In the genomic region with DNA sequence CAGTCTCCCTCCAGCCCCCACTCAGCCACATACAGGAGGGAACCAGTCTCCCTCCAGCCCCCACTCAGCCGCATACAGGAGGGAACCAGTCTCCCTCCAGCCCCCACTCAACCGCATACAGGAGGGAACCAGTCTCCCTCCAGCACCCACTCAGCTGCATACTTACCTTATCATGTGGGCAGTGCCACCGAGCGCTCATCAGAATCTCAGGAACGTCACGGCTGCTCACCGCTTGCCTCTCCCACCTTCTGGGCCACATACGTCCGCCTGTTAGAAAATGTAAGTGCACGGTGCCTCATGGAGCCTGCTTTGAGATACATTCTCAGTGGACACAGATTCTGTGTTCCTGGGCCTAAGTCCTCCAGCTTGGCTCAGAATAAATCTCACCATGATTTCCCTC, we compare ENCODE assay signal across 7 cellular contexts.
A peak's percentile ranks its signal among the peaks of the same experiment; 100 is the strongest.
DNase-seq lines count a peak whose midpoint lies in the region; ATAC-seq, FAIRE-seq and TF ChIP-seq lines count a peak whose summit lies in the region.
"Not testable (repeated sequence)": the region's sequence is repeated elsewhere in the genome, so short reads cannot be mapped to it uniquely, and the experiment has no call there.

No MANE protein-coding gene starts in this region.

- H3K4me1 Mint-ChIP-seq in nephron progenitor cell: peaks cover 28% of the 10 kb centered on the region

- H3K4me1 ChIP-seq in BLaER1 treated with 17β-estradiol and CSF1 and Interleukin-3, amounts not matched to agents 10 nM and 100 nM: peaks cover 18 to 85% (median 54%) of the 10 kb centered on the region in 10 experiments
- peaks cover 19% of the 10 kb centered on the region for H3K4me1 ChIP-seq in Panc1 (ENCODE audit: control insufficient read depth, insufficient read depth, low read length)
- not testable (repeated sequence) for H3K4me1 ChIP-seq in kidney (ENCODE audit: control insufficient read depth in 1 of 2, insufficient read depth in 1 of 2, low read depth in 1 of 2, low read length in 2 of 2); lower lobe of right lung; uterus

- CTCF ChIA-PET in Panc1 (lab: Charles Lee): not testable (repeated sequence)

- H4K20me1 ChIP-seq in BLaER1 treated with 17β-estradiol and CSF1 and Interleukin-3, amounts not matched to agents 10 nM and 100 nM: peaks cover 0 to 11% (median 0%) of the 10 kb centered on the region in 11 experiments; a peak in 1 of 22 replicates

- not testable (repeated sequence) for H3K36me3 Mint-ChIP-seq in nephron progenitor cell (ENCODE audit: low read depth)

- peaks cover 0 to 37% (median 0%) of the 10 kb centered on the region in 11 experiments; a peak in 7 of 22 replicates for H3K27me3 ChIP-seq in BLaER1 treated with 17β-estradiol and CSF1 and Interleukin-3, amounts not matched to agents 10 nM and 100 nM
- H3K27me3 ChIP-seq in Panc1 (ENCODE audit: control insufficient read depth, insufficient read depth, low read length); lower lobe of right lung (ENCODE audit: low read depth); uterus: not testable (repeated sequence)

- H3K27ac Mint-ChIP-seq in nephron progenitor cell: peak overlapping the region; percentile 19

- POLR2A ChIA-PET in Panc1 (lab: Charles Lee): not testable (repeated sequence)

- in situ Hi-C loops in Panc1 (cut with HindIII; ENCODE audit: low pct_unique_long_range_greater_than_20kb, low sequenced_read_pairs): not testable (repeated sequence)

- not testable (repeated sequence) for H3K27me3 Mint-ChIP-seq in nephron progenitor cell (ENCODE audit: low read depth, poor library complexity)

- peaks cover 0 to 14% (median 10%) of the 10 kb centered on the region in 11 experiments; a peak in 12 of 22 replicates for H3K9me3 ChIP-seq in BLaER1 treated with 17β-estradiol and CSF1 and Interleukin-3, amounts not matched to agents 10 nM and 100 nM (replicated peaks in 1 of 11)
- H3K9me3 ChIP-seq in Panc1 (ENCODE audit: control insufficient read depth, insufficient read depth, low read depth, low read length); kidney (ENCODE audit: control insufficient read depth in 1 of 2, low read length in 2 of 2); lower lobe of right lung; uterus: not testable (repeated sequence)

- not testable (repeated sequence) for H3K4me3 ChIP-seq in BLaER1 treated with 17β-estradiol and CSF1 and Interleukin-3, amounts not matched to agents 10 nM and 100 nM; Panc1 (ENCODE audit: low read depth in 2 of 2, low read length in 2 of 2); kidney (ENCODE audit: low read length in 2 of 2); lower lobe of right lung; uterus

- H3K4me3 Mint-ChIP-seq in nephron progenitor cell: not testable (repeated sequence)

- not testable (repeated sequence) for BruUV-seq in Panc1 (replicated peaks; lab: Mats Ljungman, UMichigan)

- not testable (repeated sequence) for ATAC-seq in Panc1
- ATAC-seq in lower lobe of right lung: peak; percentile 43 to 77

- not testable (repeated sequence) for DNase-seq in Panc1 (ENCODE audit: low read depth, low spot score); lower lobe of right lung; nephron progenitor cell; uterus
- peak; percentile 81 for DNase-seq in amniotic epithelial cell (ENCODE audit: low read depth)
- peak; percentile 18 for DNase-seq in kidney

- intact Hi-C loops in Panc1 (cut with micrococcal nuclease; ENCODE audit: unreplicated experiment); kidney (cut with DNase I); lower lobe of right lung (cut with DNase I); uterus (cut with DNase I; ENCODE audit: low total_unique reads): not testable (repeated sequence)

- H3K27ac ChIP-seq in BLaER1 treated with 17β-estradiol and CSF1 and Interleukin-3, amounts not matched to agents 10 nM and 100 nM; kidney (ENCODE audit: low read depth in 2 of 2, low read length in 2 of 2); lower lobe of right lung: not testable (repeated sequence)
- H3K27ac ChIP-seq in Panc1 (ENCODE audit: low read length) (peak overlapping the region; percentile 99), uterus (peak overlapping the region; percentile 33 to 36)

- not testable (repeated sequence) for TF ChIP-seq CTCF in Panc1 (IDR thresholded peaks at IDR 0.05); kidney (IDR thresholded peaks at IDR 0.05; ENCODE audit: borderline replicate concordance, extremely low read depth, insufficient read depth); lower lobe of right lung (IDR thresholded peaks at IDR 0.05); nephron progenitor cell (IDR thresholded peaks at IDR 0.05); uterus (IDR thresholded peaks at IDR 0.05)

- peak overlapping the region in 6 of 11 experiments; percentile 15 to 73 (median 36); a peak in 6 of 22 replicates for H3K4me2 ChIP-seq in BLaER1 treated with 17β-estradiol and CSF1 and Interleukin-3, amounts not matched to agents 10 nM and 100 nM

- not testable (repeated sequence) for FAIRE-seq in kidney (lab: Jason Lieb, UNC)

- not testable (repeated sequence) for H3K9ac ChIP-seq in BLaER1 treated with 17β-estradiol and CSF1 and Interleukin-3, amounts not matched to agents 10 nM and 100 nM; kidney (ENCODE audit: low read length in 2 of 2)

- not testable (repeated sequence) for H3K9me3 Mint-ChIP-seq in nephron progenitor cell

- TF ChIP-seq POLR2A in uterus (IDR thresholded peaks at IDR 0.05): not testable (repeated sequence)

- not testable (repeated sequence) for H3K36me3 ChIP-seq in BLaER1 treated with 17β-estradiol and CSF1 and Interleukin-3, amounts not matched to agents 10 nM and 100 nM; Panc1 (ENCODE audit: control insufficient read depth, insufficient read depth, low read length); kidney (ENCODE audit: control insufficient read depth in 1 of 2, insufficient read depth in 2 of 2, low read length in 2 of 2); lower lobe of right lung; uterus
